In genomic region chr9:178136-178825, GRCh38 we compare ENCODE assay signal across 8 cellular contexts. TPM values are rescaled to one million over a fixed set of nuclear protein-coding genes. Genes with fewer than 3 reads are reported as not detected.
DNase-seq lines count a peak whose midpoint lies in the region; TF ChIP-seq lines count a peak whose summit lies in the region.
"Not testable (repeated sequence)": the region's sequence is repeated elsewhere in the genome, so short reads cannot be mapped to it uniquely, and the experiment has no call there.

No MANE protein-coding gene starts in this region.

- H3K4me1 Mint-ChIP-seq in Caco-2 (ENCODE audit: low read depth, unreplicated experiment); T-helper 2 cell treated with Interferon-gamma antibody and Interleukin-4, amounts not matched to agents 5 μg/mL and 100 μg/mL, for 36 hours (ENCODE audit: low read depth): not testable (repeated sequence)

- H3K27me3 ChIP-seq in Caco-2 (replicated peaks; ENCODE audit: control insufficient read depth, insufficient read depth, low read length); Karpas-422 (ENCODE audit: low read length); hepatocyte; neuron (ENCODE audit: insufficient read depth, low read length); thymus (ENCODE audit: control insufficient read depth, insufficient read depth): not testable (repeated sequence)

- not testable (repeated sequence) for H4K20me1 ChIP-seq in Karpas-422 (ENCODE audit: insufficient read depth, low read depth, low read length); hepatocyte (ENCODE audit: insufficient read depth, poor library complexity, severe bottlenecking)

- BruUV-seq in Caco-2 (replicated peaks; lab: Mats Ljungman, UMichigan): not testable (repeated sequence)

- not testable (repeated sequence) for H3K27ac ChIP-seq in Karpas-422 (ENCODE audit: low read length)
- H3K27ac ChIP-seq in hepatocyte: peak overlapping the region; percentile 85
- peak overlapping the region; percentile 1 for H3K27ac ChIP-seq in thymus (ENCODE audit: low read depth)

- peak overlapping the region; percentile 60 for H3K9ac ChIP-seq in Karpas-422 (ENCODE audit: low read length)

- H3K4me2 ChIP-seq in Karpas-422 (ENCODE audit: low read depth, low read length, poor library complexity, severe bottlenecking) (peak overlapping the region; percentile 50), hepatocyte (peak overlapping the region; percentile 70)

- not testable (repeated sequence) for H3K79me2 ChIP-seq in Karpas-422 (ENCODE audit: low read length); hepatocyte

- peak; percentile 22 to 29 for DNase-seq in Caco-2
- DNase-seq in Karpas-422; T-helper 2 cell treated with Interferon-gamma antibody and Interleukin-4, amounts not matched to agents 5 μg/mL and 100 μg/mL, for 36 hours (ENCODE audit: low spot score); hepatocyte (ENCODE audit: low spot score): not testable (repeated sequence)
- peak; percentile 2 for DNase-seq in activated naive CD4-positive, alpha-beta T cell treated with Interleukin-2 at 50 U/mL for 16 hours
- DNase-seq in dermis blood vessel endothelial cell: peak; percentile 2

- POLR2A ChIA-PET in Caco-2 (lab: Charles Lee): not testable (repeated sequence)

- H3K9me3 Mint-ChIP-seq in Caco-2 (ENCODE audit: unreplicated experiment); T-helper 2 cell treated with Interferon-gamma antibody and Interleukin-4, amounts not matched to agents 5 μg/mL and 100 μg/mL, for 36 hours: not testable (repeated sequence)

- peak overlapping the region; percentile 21; the same call in 1 of the 2 replicates for H3K4me3 ChIP-seq in Caco-2 (ENCODE audit: low read depth, low read length)
- H3K4me3 ChIP-seq in Karpas-422 (ENCODE audit: low read length): peak overlapping the region; percentile 63
- H3K4me3 ChIP-seq in hepatocyte: not testable (repeated sequence)
- H3K4me3 ChIP-seq in neuron (ENCODE audit: low read length): peak overlapping the region; percentile 34
- peak overlapping the region; percentile 32 for H3K4me3 ChIP-seq in thymus (ENCODE audit: low read length)

- WGBS in hepatocyte (ENCODE audit: low lambda C conversion rate, missing lambda C conversion rate): 3% methylated on average over 7 of the region's 23 CpGs
- 8% methylated on average over 18 of the region's 23 CpGs for WGBS in thymus

- not testable (repeated sequence) for H2AFZ ChIP-seq in Karpas-422 (ENCODE audit: low read length); hepatocyte; neuron (ENCODE audit: low read depth, low read length)

- TF ChIP-seq CTCF in Caco-2 (IDR thresholded peaks at IDR 0.05; ENCODE audit: insufficient read depth in 1 of 2, low read depth in 1 of 2, low read length in 1 of 2, severe bottlenecking in 1 of 2, unreplicated experiment in 1 of 2); hepatocyte (IDR thresholded peaks at IDR 0.05; ENCODE audit: poor library complexity): not testable (repeated sequence)

- not testable (repeated sequence) for H3K9me3 ChIP-seq in Caco-2; Karpas-422 (ENCODE audit: low read length); hepatocyte (ENCODE audit: low read depth); neuron (ENCODE audit: low read length); thymus (ENCODE audit: control insufficient read depth)

- intact Hi-C loops in Caco-2 (cut with micrococcal nuclease; ENCODE audit: unreplicated experiment): not testable (repeated sequence)

- not testable (repeated sequence) for H3K4me1 ChIP-seq in Caco-2; Karpas-422 (ENCODE audit: low read length); hepatocyte (ENCODE audit: insufficient read depth); neuron (ENCODE audit: insufficient read depth, low read length); thymus (ENCODE audit: control insufficient read depth, insufficient read depth, low read length)

- H3K36me3 ChIP-seq in Caco-2 (ENCODE audit: control insufficient read depth, insufficient read depth, low read length); Karpas-422 (ENCODE audit: insufficient read depth, low read length); hepatocyte (replicated peaks; ENCODE audit: insufficient read depth, low read depth); neuron (ENCODE audit: insufficient read depth, low read length); thymus (ENCODE audit: control insufficient read depth, insufficient read depth): not testable (repeated sequence)

- not testable (repeated sequence) for H3K27ac Mint-ChIP-seq in Caco-2 (ENCODE audit: unreplicated experiment)
- peak overlapping the region; percentile 71 for H3K27ac Mint-ChIP-seq in T-helper 2 cell treated with Interferon-gamma antibody and Interleukin-4, amounts not matched to agents 5 μg/mL and 100 μg/mL, for 36 hours

- CTCF ChIA-PET in Caco-2 (lab: Charles Lee): not testable (repeated sequence)

- peak overlapping the region; percentile 74 for H3K4me3 Mint-ChIP-seq in Caco-2 (ENCODE audit: unreplicated experiment)
- peak overlapping the region; percentile 77 for H3K4me3 Mint-ChIP-seq in T-helper 2 cell treated with Interferon-gamma antibody and Interleukin-4, amounts not matched to agents 5 μg/mL and 100 μg/mL, for 36 hours

- not testable (repeated sequence) for H3K36me3 Mint-ChIP-seq in Caco-2 (ENCODE audit: insufficient read depth, unreplicated experiment); T-helper 2 cell treated with Interferon-gamma antibody and Interleukin-4, amounts not matched to agents 5 μg/mL and 100 μg/mL, for 36 hours (ENCODE audit: low read depth)

- H3K9me2 ChIP-seq in Karpas-422 (replicated peaks; ENCODE audit: insufficient read depth, low read length); hepatocyte (replicated peaks; ENCODE audit: insufficient read depth): not testable (repeated sequence)

- not testable (repeated sequence) for H3K27me3 Mint-ChIP-seq in Caco-2 (ENCODE audit: insufficient read depth, unreplicated experiment); T-helper 2 cell treated with Interferon-gamma antibody and Interleukin-4, amounts not matched to agents 5 μg/mL and 100 μg/mL, for 36 hours (ENCODE audit: low read depth)

RNA-seq across cellular contexts. Expression of gene ZNG1A, which starts 0.6 kb away (rescaled TPM):
- total RNA-seq in Caco-2 (2022) (34.2 and 34.6 TPM in 2 replicates), dermis blood vessel endothelial cell (34.2 and 34.7 TPM in 2 replicates), hepatocyte (39.4 and 41.6 TPM in 2 replicates)
- total RNA-seq in Karpas-422 (2014; rRNA removed; shearing (Covaris generic); ENCODE audit: low replicate concordance): 51.5 and 71.0 TPM in 2 replicates
- polyA plus RNA-seq in hepatocyte (35.1 and 36.0 TPM in 2 replicates), thymus (58.4 TPM)

RNA-seq across cellular contexts. Expression of gene DOCK8, which starts 36.4 kb away (rescaled TPM):
- 15.2 and 15.6 TPM in 2 replicates for total RNA-seq in Caco-2 (2022)
- 36.5 and 39.1 TPM in 2 replicates for total RNA-seq in Karpas-422 (2014; rRNA removed; shearing (Covaris generic); ENCODE audit: low replicate concordance)
- total RNA-seq in dermis blood vessel endothelial cell: 4.4 and 6.8 TPM in 2 replicates
- total RNA-seq in hepatocyte: 5.1 and 6.6 TPM in 2 replicates
- 3.0 and 6.5 TPM in 2 replicates for polyA plus RNA-seq in hepatocyte
- 60.4 TPM for polyA plus RNA-seq in thymus
